Comparison of ENCODE assay signal across 12 cellular contexts in the genomic region with DNA sequence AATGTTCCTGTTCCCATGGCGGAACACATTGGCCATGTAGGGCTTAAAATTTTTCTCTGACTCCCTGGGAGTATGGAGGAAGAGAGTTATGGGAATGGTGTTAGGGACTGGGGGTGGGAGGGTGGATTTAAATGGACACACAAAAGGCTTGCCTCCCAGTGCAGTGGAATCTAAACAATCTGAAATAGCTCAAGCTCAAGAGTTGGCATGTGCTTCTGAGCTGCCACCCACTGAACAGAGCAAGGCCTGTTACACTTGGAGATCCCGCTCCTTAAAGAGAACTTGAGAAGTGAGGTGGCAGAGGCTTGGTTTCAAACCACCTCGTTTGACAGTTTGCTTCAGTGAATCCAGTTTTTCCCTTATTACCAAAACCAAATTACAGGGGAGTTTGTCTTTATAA.
DNase-seq lines count a peak whose midpoint lies in the region; ATAC-seq, FAIRE-seq and TF ChIP-seq lines count a peak whose summit lies in the region.
"Had no signal": no experiment of that assay in that cellular context is flagged by ENCODE, and none has a peak within 500 bp of the region (broad histone marks: within the 10 kb centered on the region; RNA-seq: fewer than 3 reads in every experiment).

No MANE protein-coding gene starts in this region.

- intact Hi-C loops in ascending aorta (cut with DNase I): no loop called here
- intact Hi-C loops in left ventricle myocardium superior (cut with micrococcal nuclease): no loop called here

- FAIRE-seq in GM12892 (lab: Jason Lieb, UNC): no peak
- FAIRE-seq: small intestine had no signal

- no peak for TF ChIP-seq POLR2A in GM12892 (IDR thresholded peaks at IDR 0.05; ENCODE audit: low read depth, low read length)

- no peaks in the 10 kb centered on the region for H3K9me3 ChIP-seq in ascending aorta

- peaks cover 3 to 11% of the 10 kb centered on the region in 2 donors for H3K36me3 ChIP-seq in ascending aorta

- H3K4me3 ChIP-seq in ascending aorta: no peak overlapping the region
- no peak overlapping the region for H3K4me3 ChIP-seq in retinal pigment epithelial cell (ENCODE audit: low read length)

- TF ChIP-seq CTCF in ascending aorta (IDR thresholded peaks at IDR 0.05) (no peak), retinal pigment epithelial cell (conservative IDR thresholded peaks at IDR 0.05; ENCODE audit: low read depth, low read length) (no peak)

- DNase-seq in EH (ENCODE audit: low read depth) (peak; percentile 81), ascending aorta (ENCODE audit: low spot score in 2 of 2) (no peak), left ventricle myocardium superior (no peak), retinal pigment epithelial cell (ENCODE audit: low read depth) (peak; percentile 68), NCI-H2081 (lab: John Stamatoyannopoulos, UW) (no peak), GM12892 (ENCODE audit: insufficient read length) (no peak)
- no peak for DNase-seq in stimulated activated CD4-positive, alpha-beta T cell treated with anti-CD3 and anti-CD28 coated beads, Interleukin-4, amount 100 ng/mL, for 24 hours
- DNase-seq: activated CD8-positive, alpha-beta T cell treated with anti-CD3 and anti-CD28 coated beads, Interleukin-2, amount 10 ng/mL, durations not matched to agents 7 days and 5 days; naive thymus-derived CD8-positive, alpha-beta T cell; NCI-H2107; small intestine had no signal

- ATAC-seq in left ventricle myocardium superior (peak; percentile 65), GM19351 (IDR thresholded peaks at IDR 0.05; ENCODE audit: unreplicated experiment) (no peak)
- ATAC-seq: activated CD8-positive, alpha-beta T cell treated with anti-CD3 and anti-CD28 coated beads, Interleukin-2, amount 10 ng/mL, durations not matched to agents 7 days and 5 days; naive thymus-derived CD8-positive, alpha-beta T cell had no signal

- H3K27me3 ChIP-seq in ascending aorta: no peaks in the 10 kb centered on the region

- H3K27ac ChIP-seq in ascending aorta: peak overlapping the region; percentile 69 to 73

- H3K4me1 ChIP-seq in ascending aorta: peaks cover 11 to 49% of the 10 kb centered on the region in 2 donors

Comparison
In these comparisons a context has a peak if more than half of its experiments do, and no peak if none do; other contexts are left out.
1. DNase-seq: peak in EH (single experiment) and retinal pigment epithelial cell (single experiment); none in ascending aorta (0 of 2), left ventricle myocardium superior (single experiment), NCI-H2081 (0 of 2), GM12892 (single experiment) and stimulated activated CD4-positive, alpha-beta T cell treated with anti-CD3 and anti-CD28 coated beads, Interleukin-4, amount 100 ng/mL, for 24 hours (single experiment).